16 cellular contexts compared by ENCODE assay signal in the genomic region with DNA sequence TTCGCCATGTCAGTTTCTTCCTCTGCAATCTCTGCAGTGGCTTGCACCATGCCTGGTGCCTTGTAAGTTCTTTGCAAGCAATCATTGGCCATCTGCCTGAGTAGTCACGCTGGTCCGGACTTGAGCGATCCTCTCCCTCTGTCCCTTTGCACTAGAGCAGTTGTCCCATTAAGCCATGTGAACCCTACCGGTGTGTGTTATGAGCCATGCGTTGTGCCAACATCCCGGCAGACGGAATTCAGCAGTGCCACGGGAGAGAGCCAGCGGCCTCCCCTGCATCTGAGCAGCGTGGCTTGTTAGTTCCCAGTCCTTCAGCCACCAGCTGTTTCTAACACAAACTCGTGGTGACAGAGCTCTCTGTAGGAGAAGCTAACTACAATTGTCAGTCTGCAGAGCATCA.
"Had no signal": no experiment of that assay in that cellular context is flagged by ENCODE, and none has a peak within 500 bp of the region (broad histone marks: within the 10 kb centered on the region; RNA-seq: fewer than 3 reads in every experiment).

No MANE protein-coding gene starts in this region.

- ATAC-seq: activated CD4-positive, alpha-beta T cell treated with anti-CD3 and anti-CD28 coated beads for 36 hours; left cardiac atrium; natural killer cell treated with Interleukin-12 subunit alpha and Interleukin-12 subunit beta and Interleukin-15 and Interleukin-18, amount 100 ng/mL, for 72 hours; WTC11 had no signal

- H3K27ac ChIP-seq: adrenal gland, esophagus squamous epithelium, hepatocyte, suprapubic skin, transverse colon, vagina had no signal

- H3K27me3 ChIP-seq: adrenal gland, esophagus squamous epithelium, hepatocyte, suprapubic skin, transverse colon, vagina had no signal

- H3K4me1 ChIP-seq: adrenal gland, suprapubic skin, transverse colon had no signal

- H3K4me3 ChIP-seq: adrenal gland, esophagus squamous epithelium, hepatocyte, suprapubic skin, transverse colon, vagina had no signal

- H3K9me3 ChIP-seq: adrenal gland, esophagus squamous epithelium, suprapubic skin, transverse colon, vagina had no signal

- DNase-seq: activated CD4-positive, alpha-beta T cell treated with anti-CD3 and anti-CD28 coated beads, Interleukin-2, amount 50 U/mL, for 48 hours; activated gamma-delta T cell; adrenal gland; cerebellar nuclear complex; cortex of kidney; effector CD4-positive, alpha-beta T cell; esophagus squamous epithelium; left cardiac atrium; stimulated activated CD4-positive, alpha-beta T cell treated with anti-CD3 and anti-CD28 coated beads, Interleukin-2, amount 100 ng/mL, for 24 hours; transverse colon had no signal

- H3K36me3 ChIP-seq: adrenal gland, esophagus squamous epithelium, suprapubic skin, transverse colon, vagina had no signal
